Comparison of ENCODE assay signal across 8 cellular contexts in the genomic region with DNA sequence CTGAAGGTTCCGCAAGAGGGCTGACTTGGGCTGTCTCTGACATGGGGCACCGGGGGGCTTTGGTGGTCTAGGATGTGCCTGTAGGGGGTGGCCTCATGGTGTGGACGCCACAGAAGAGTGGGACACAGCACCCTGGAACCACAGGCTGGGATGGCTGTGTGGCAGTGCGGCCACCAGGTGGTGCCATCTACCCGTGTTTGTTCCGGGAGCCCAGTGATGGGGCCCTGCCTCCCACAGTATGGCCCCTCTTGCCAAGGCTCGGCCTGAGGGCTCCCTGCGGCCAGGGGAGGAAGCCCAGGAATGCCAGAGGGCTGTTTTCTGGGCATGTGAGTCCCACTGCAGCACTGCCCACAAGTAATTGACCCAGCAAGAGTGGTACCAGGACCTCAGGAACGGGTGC.
DNase-seq lines count a peak whose midpoint lies in the region; ATAC-seq and TF ChIP-seq lines count a peak whose summit lies in the region.
"Not testable (repeated sequence)": the region's sequence is repeated elsewhere in the genome, so short reads cannot be mapped to it uniquely, and the experiment has no call there.

No MANE protein-coding gene starts in this region.

- H3K27me3 Mint-ChIP-seq in CD4-positive, alpha-beta T cell, result not testable (repeated sequence)

- H3K4me3 Mint-ChIP-seq in CD4-positive, alpha-beta T cell, result not testable (repeated sequence)

- not testable (repeated sequence) for H3K36me3 Mint-ChIP-seq in CD4-positive, alpha-beta T cell (ENCODE audit: low read depth); activated naive CD4-positive, alpha-beta T cell treated with anti-CD3 and anti-CD28 coated beads, Interleukin-2, amount 50 U/mL, for 72 hours

- TF ChIP-seq CTCF in CD4-positive, alpha-beta T cell (IDR thresholded peaks at IDR 0.05), result not testable (repeated sequence)

- H3K27ac ChIP-seq in CD4-positive, alpha-beta T cell (ENCODE audit: low read depth, low read length), result not testable (repeated sequence)

- not testable (repeated sequence) for H3K27me3 ChIP-seq in CD4-positive, alpha-beta T cell (ENCODE audit: control insufficient read depth, insufficient read depth, low read length)

- intact Hi-C loops in CD4-positive, alpha-beta T cell (cut with DNase I, micrococcal nuclease); left colon (cut with DNase I, micrococcal nuclease); sciatic nerve (cut with DNase I): not testable (repeated sequence)

- not testable (repeated sequence) for H3K27ac Mint-ChIP-seq in CD4-positive, alpha-beta T cell; activated naive CD4-positive, alpha-beta T cell treated with anti-CD3 and anti-CD28 coated beads, Interleukin-2, amount 50 U/mL, for 72 hours

- CTCF ChIA-PET in CD4-positive, alpha-beta T cell (lab: Charles Lee), result not testable (repeated sequence)

- not testable (repeated sequence) for DNase-seq in CD4-positive, alpha-beta T cell; activated naive CD4-positive, alpha-beta T cell treated with anti-CD3 and anti-CD28 coated beads, Interleukin-2, amount 50 U/mL, for 72 hours (ENCODE audit: low spot score in 2 of 2); left colon; sciatic nerve (ENCODE audit: low spot score)

- peak; percentile 97 for ATAC-seq in CD4-positive, alpha-beta T cell (ENCODE audit: poor library complexity)
- peak; percentile 88 for ATAC-seq in GM19328 (IDR thresholded peaks at IDR 0.05; ENCODE audit: unreplicated experiment)
- peak; percentile 83 for ATAC-seq in GM21737 (IDR thresholded peaks at IDR 0.05; ENCODE audit: unreplicated experiment)
- ATAC-seq in HG03045 (IDR thresholded peaks at IDR 0.05; ENCODE audit: unreplicated experiment), result peak; percentile 77
- peak; percentile 92 for ATAC-seq in HG03571 (IDR thresholded peaks at IDR 0.05; ENCODE audit: unreplicated experiment)
- ATAC-seq in activated naive CD4-positive, alpha-beta T cell treated with anti-CD3 and anti-CD28 coated beads, Interleukin-2, amount 50 U/mL, for 72 hours, result peak; percentile 86 to 98
- peak; percentile 93 for ATAC-seq in left colon
- peak; percentile 89 for ATAC-seq in sciatic nerve

- not testable (repeated sequence) for H3K9me3 Mint-ChIP-seq in CD4-positive, alpha-beta T cell; activated naive CD4-positive, alpha-beta T cell treated with anti-CD3 and anti-CD28 coated beads, Interleukin-2, amount 50 U/mL, for 72 hours

- POLR2A ChIA-PET in CD4-positive, alpha-beta T cell (lab: Charles Lee), result not testable (repeated sequence)

- not testable (repeated sequence) for H3K4me1 Mint-ChIP-seq in CD4-positive, alpha-beta T cell (ENCODE audit: low read depth)

- not testable (repeated sequence) for H3K9me3 ChIP-seq in CD4-positive, alpha-beta T cell (ENCODE audit: control insufficient read depth, low read length)
